Comparison of ENCODE assay signal across 1 cellular context in the genomic region with DNA sequence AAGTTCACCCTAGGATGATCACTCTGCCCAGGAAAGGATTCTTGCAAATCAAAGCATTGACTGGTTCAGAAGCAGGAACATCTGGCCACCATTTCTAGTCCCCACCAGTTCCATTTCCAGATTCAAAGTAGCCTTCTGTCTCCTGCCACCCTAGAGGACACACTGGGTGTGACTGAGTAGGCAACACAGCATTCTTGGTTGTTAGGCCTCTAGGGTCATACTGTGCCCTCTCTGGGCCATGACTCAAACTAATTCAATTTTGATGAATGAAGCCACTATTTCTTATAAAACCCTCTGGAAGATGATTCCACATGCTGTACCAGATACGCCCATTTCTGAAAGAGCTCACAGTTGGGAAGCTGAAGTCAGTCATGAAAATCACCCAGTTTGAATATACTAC.
TF ChIP-seq lines count a peak whose summit lies in the region.

No MANE protein-coding gene starts in this region.

TF ChIP-seq in GM12878, 131 proteins besides CTCF, POLR2A, EP300 and RAD21 (continued from another document):
- TF ChIP-seq TCF3 (IDR thresholded peaks at IDR 0.05; ENCODE audit: borderline replicate concordance, insufficient read depth, low read depth, low read length): no peak
- TF ChIP-seq KAT2A (conservative IDR thresholded peaks at IDR 0.05; ENCODE audit: control insufficient read depth, low read depth, low read length): no peak
- no peak for TF ChIP-seq POLR2AphosphoS2 (IDR thresholded peaks at IDR 0.05; ENCODE audit: low read depth, low read length)
- TF ChIP-seq, protein P1, sequence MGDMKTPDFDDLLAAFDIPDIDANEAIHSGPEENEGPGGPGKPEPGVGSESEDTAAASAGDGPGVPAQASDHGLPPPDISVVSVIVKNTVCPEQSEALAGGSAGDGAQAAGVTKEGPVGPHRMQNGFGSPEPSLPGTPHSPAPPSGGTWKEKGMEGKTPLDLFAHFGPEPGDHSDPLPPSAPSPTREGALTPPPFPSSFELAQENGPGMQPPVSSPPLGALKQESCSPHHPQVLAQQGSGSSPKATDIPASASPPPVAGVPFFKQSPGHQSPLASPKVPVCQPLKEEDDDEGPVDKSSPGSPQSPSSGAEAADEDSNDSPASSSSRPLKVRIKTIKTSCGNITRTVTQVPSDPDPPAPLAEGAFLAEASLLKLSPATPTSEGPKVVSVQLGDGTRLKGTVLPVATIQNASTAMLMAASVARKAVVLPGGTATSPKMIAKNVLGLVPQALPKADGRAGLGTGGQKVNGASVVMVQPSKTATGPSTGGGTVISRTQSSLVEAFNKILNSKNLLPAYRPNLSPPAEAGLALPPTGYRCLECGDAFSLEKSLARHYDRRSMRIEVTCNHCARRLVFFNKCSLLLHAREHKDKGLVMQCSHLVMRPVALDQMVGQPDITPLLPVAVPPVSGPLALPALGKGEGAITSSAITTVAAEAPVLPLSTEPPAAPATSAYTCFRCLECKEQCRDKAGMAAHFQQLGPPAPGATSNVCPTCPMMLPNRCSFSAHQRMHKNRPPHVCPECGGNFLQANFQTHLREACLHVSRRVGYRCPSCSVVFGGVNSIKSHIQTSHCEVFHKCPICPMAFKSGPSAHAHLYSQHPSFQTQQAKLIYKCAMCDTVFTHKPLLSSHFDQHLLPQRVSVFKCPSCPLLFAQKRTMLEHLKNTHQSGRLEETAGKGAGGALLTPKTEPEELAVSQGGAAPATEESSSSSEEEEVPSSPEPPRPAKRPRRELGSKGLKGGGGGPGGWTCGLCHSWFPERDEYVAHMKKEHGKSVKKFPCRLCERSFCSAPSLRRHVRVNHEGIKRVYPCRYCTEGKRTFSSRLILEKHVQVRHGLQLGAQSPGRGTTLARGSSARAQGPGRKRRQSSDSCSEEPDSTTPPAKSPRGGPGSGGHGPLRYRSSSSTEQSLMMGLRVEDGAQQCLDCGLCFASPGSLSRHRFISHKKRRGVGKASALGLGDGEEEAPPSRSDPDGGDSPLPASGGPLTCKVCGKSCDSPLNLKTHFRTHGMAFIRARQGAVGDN (IDR thresholded peaks at IDR 0.05): no peak
- TF ChIP-seq HDGF (IDR thresholded peaks at IDR 0.05): no peak
- TF ChIP-seq GABPA (IDR thresholded peaks at IDR 0.05; ENCODE audit: low read depth): no peak
- TF ChIP-seq CREB1 (IDR thresholded peaks at IDR 0.05; ENCODE audit: low read depth): no peak
- TF ChIP-seq, protein P2, sequence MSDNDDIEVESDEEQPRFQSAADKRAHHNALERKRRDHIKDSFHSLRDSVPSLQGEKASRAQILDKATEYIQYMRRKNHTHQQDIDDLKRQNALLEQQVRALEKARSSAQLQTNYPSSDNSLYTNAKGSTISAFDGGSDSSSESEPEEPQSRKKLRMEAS (IDR thresholded peaks at IDR 0.05; ENCODE audit: low read depth, low read length): no peak
- no peak for TF ChIP-seq MEF2B (IDR thresholded peaks at IDR 0.05; ENCODE audit: partially characterized antibody, poor library complexity, severe bottlenecking)
- TF ChIP-seq KDM1A (IDR thresholded peaks at IDR 0.05; ENCODE audit: borderline replicate concordance): no peak
- TF ChIP-seq, protein P3, sequence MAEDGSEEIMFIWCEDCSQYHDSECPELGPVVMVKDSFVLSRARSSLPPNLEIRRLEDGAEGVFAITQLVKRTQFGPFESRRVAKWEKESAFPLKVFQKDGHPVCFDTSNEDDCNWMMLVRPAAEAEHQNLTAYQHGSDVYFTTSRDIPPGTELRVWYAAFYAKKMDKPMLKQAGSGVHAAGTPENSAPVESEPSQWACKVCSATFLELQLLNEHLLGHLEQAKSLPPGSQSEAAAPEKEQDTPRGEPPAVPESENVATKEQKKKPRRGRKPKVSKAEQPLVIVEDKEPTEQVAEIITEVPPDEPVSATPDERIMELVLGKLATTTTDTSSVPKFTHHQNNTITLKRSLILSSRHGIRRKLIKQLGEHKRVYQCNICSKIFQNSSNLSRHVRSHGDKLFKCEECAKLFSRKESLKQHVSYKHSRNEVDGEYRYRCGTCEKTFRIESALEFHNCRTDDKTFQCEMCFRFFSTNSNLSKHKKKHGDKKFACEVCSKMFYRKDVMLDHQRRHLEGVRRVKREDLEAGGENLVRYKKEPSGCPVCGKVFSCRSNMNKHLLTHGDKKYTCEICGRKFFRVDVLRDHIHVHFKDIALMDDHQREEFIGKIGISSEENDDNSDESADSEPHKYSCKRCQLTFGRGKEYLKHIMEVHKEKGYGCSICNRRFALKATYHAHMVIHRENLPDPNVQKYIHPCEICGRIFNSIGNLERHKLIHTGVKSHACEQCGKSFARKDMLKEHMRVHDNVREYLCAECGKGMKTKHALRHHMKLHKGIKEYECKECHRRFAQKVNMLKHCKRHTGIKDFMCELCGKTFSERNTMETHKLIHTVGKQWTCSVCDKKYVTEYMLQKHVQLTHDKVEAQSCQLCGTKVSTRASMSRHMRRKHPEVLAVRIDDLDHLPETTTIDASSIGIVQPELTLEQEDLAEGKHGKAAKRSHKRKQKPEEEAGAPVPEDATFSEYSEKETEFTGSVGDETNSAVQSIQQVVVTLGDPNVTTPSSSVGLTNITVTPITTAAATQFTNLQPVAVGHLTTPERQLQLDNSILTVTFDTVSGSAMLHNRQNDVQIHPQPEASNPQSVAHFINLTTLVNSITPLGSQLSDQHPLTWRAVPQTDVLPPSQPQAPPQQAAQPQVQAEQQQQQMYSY (CRISPR knock-in tag; IDR thresholded peaks at IDR 0.05): no peak
- no peak for TF ChIP-seq ASH2L (IDR thresholded peaks at IDR 0.05; ENCODE audit: borderline replicate concordance, low read depth)
- no peak for TF ChIP-seq MEF2A (IDR thresholded peaks at IDR 0.05; ENCODE audit: insufficient read depth, low read depth, low read length)
- TF ChIP-seq, protein P4, sequence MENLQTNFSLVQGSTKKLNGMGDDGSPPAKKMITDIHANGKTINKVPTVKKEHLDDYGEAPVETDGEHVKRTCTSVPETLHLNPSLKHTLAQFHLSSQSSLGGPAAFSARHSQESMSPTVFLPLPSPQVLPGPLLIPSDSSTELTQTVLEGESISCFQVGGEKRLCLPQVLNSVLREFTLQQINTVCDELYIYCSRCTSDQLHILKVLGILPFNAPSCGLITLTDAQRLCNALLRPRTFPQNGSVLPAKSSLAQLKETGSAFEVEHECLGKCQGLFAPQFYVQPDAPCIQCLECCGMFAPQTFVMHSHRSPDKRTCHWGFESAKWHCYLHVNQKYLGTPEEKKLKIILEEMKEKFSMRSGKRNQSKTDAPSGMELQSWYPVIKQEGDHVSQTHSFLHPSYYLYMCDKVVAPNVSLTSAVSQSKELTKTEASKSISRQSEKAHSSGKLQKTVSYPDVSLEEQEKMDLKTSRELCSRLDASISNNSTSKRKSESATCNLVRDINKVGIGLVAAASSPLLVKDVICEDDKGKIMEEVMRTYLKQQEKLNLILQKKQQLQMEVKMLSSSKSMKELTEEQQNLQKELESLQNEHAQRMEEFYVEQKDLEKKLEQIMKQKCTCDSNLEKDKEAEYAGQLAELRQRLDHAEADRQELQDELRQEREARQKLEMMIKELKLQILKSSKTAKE (IDR thresholded peaks at IDR 0.05; ENCODE audit: low read depth, poor library complexity, severe bottlenecking): no peak
TF ChIP-seq in GM12878: peak in this region for 0.
